1 cellular context compared by ENCODE assay signal in the genomic region with DNA sequence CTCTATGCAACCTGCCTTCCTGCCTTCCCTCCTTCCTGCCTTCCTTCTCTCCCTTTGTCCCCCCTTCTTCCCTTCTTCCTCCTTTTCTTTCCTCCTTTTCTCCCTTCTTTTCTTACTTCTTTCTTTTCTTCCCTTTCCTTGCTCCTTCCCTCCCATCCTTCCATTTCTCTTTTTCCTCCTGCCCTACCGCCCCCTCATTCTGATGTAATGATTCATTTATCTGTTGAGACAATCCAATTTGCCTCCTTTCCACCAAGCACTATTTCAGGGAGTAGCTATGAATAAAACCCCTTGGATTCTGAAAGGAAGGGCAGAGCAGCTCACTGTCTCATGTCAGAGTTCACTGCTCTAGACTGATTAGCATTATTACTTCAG.
TF ChIP-seq lines count a peak whose summit lies in the region.

No MANE protein-coding gene starts in this region.

TF ChIP-seq in GM12878, 131 proteins besides CTCF, POLR2A, EP300 and RAD21:
- TF ChIP-seq, protein P1, sequence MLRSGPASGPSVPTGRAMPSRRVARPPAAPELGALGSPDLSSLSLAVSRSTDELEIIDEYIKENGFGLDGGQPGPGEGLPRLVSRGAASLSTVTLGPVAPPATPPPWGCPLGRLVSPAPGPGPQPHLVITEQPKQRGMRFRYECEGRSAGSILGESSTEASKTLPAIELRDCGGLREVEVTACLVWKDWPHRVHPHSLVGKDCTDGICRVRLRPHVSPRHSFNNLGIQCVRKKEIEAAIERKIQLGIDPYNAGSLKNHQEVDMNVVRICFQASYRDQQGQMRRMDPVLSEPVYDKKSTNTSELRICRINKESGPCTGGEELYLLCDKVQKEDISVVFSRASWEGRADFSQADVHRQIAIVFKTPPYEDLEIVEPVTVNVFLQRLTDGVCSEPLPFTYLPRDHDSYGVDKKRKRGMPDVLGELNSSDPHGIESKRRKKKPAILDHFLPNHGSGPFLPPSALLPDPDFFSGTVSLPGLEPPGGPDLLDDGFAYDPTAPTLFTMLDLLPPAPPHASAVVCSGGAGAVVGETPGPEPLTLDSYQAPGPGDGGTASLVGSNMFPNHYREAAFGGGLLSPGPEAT (IDR thresholded peaks at IDR 0.05; ENCODE audit: low read depth) = no peak
- TF ChIP-seq CBX3 (IDR thresholded peaks at IDR 0.05; ENCODE audit: borderline replicate concordance, low read depth) = no peak
- TF ChIP-seq, protein P2, sequence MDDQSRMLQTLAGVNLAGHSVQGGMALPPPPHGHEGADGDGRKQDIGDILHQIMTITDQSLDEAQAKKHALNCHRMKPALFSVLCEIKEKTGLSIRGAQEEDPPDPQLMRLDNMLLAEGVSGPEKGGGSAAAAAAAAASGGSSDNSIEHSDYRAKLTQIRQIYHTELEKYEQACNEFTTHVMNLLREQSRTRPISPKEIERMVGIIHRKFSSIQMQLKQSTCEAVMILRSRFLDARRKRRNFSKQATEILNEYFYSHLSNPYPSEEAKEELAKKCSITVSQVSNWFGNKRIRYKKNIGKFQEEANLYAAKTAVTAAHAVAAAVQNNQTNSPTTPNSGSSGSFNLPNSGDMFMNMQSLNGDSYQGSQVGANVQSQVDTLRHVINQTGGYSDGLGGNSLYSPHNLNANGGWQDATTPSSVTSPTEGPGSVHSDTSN (IDR thresholded peaks at IDR 0.05; ENCODE audit: insufficient replicate concordance, low read depth, low read length) = no peak
- TF ChIP-seq, protein P3, sequence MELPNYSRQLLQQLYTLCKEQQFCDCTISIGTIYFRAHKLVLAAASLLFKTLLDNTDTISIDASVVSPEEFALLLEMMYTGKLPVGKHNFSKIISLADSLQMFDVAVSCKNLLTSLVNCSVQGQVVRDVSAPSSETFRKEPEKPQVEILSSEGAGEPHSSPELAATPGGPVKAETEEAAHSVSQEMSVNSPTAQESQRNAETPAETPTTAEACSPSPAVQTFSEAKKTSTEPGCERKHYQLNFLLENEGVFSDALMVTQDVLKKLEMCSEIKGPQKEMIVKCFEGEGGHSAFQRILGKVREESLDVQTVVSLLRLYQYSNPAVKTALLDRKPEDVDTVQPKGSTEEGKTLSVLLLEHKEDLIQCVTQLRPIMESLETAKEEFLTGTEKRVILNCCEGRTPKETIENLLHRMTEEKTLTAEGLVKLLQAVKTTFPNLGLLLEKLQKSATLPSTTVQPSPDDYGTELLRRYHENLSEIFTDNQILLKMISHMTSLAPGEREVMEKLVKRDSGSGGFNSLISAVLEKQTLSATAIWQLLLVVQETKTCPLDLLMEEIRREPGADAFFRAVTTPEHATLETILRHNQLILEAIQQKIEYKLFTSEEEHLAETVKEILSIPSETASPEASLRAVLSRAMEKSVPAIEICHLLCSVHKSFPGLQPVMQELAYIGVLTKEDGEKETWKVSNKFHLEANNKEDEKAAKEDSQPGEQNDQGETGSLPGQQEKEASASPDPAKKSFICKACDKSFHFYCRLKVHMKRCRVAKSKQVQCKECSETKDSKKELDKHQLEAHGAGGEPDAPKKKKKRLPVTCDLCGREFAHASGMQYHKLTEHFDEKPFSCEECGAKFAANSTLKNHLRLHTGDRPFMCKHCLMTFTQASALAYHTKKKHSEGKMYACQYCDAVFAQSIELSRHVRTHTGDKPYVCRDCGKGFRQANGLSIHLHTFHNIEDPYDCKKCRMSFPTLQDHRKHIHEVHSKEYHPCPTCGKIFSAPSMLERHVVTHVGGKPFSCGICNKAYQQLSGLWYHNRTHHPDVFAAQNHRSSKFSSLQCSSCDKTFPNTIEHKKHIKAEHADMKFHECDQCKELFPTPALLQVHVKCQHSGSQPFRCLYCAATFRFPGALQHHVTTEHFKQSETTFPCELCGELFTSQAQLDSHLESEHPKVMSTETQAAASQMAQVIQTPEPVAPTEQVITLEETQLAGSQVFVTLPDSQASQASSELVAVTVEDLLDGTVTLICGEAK (IDR thresholded peaks at IDR 0.05; ENCODE audit: borderline replicate concordance) = no peak
- TF ChIP-seq NR2C2 (IDR thresholded peaks at IDR 0.05; ENCODE audit: borderline replicate concordance, control insufficient read depth, insufficient read length, low read depth) = no peak
- TF ChIP-seq, protein P4, sequence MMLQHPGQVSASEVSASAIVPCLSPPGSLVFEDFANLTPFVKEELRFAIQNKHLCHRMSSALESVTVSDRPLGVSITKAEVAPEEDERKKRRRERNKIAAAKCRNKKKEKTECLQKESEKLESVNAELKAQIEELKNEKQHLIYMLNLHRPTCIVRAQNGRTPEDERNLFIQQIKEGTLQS (IDR thresholded peaks at IDR 0.05; ENCODE audit: borderline replicate concordance, extremely low read depth, low read depth, low read length) = no peak
- no peak for TF ChIP-seq SUPT20H (IDR thresholded peaks at IDR 0.05; ENCODE audit: borderline replicate concordance, control insufficient read depth, low read depth, low read length)
- no peak for TF ChIP-seq ZNF24 (IDR thresholded peaks at IDR 0.05)
- no peak for TF ChIP-seq SPI1 (IDR thresholded peaks at IDR 0.05; ENCODE audit: borderline replicate concordance, insufficient read depth, low read depth, low read length)
- no peak for TF ChIP-seq ZNF274 (IDR thresholded peaks at IDR 0.05; ENCODE audit: insufficient read depth, insufficient read length)
- no peak for TF ChIP-seq SIX5 (IDR thresholded peaks at IDR 0.05; ENCODE audit: low read depth, low read length, severe bottlenecking)
- TF ChIP-seq, protein P5, sequence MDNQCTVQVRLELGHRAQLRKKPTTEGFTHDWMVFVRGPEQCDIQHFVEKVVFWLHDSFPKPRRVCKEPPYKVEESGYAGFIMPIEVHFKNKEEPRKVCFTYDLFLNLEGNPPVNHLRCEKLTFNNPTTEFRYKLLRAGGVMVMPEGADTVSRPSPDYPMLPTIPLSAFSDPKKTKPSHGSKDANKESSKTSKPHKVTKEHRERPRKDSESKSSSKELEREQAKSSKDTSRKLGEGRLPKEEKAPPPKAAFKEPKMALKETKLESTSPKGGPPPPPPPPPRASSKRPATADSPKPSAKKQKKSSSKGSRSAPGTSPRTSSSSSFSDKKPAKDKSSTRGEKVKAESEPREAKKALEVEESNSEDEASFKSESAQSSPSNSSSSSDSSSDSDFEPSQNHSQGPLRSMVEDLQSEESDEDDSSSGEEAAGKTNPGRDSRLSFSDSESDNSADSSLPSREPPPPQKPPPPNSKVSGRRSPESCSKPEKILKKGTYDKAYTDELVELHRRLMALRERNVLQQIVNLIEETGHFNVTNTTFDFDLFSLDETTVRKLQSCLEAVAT (IDR thresholded peaks at IDR 0.05) = peak; percentile 40; the same call in 1 of the 2 replicates
- TF ChIP-seq IKZF1 (conservative IDR thresholded peaks at IDR 0.05) = 0 out of 2 replicates have a peak, but pooled peaks have one; percentile 6
- no peak for TF ChIP-seq NFIC (IDR thresholded peaks at IDR 0.05; ENCODE audit: low read depth, low read length)
- TF ChIP-seq TAF1 (IDR thresholded peaks at IDR 0.05; ENCODE audit: borderline replicate concordance, low read depth, low read length) = no peak
- TF ChIP-seq TCF3 (IDR thresholded peaks at IDR 0.05; ENCODE audit: borderline replicate concordance, insufficient read depth, low read depth, low read length) = no peak
- TF ChIP-seq KLF5 (IDR thresholded peaks at IDR 0.05; ENCODE audit: partially characterized antibody) = no peak
- TF ChIP-seq, protein P6, sequence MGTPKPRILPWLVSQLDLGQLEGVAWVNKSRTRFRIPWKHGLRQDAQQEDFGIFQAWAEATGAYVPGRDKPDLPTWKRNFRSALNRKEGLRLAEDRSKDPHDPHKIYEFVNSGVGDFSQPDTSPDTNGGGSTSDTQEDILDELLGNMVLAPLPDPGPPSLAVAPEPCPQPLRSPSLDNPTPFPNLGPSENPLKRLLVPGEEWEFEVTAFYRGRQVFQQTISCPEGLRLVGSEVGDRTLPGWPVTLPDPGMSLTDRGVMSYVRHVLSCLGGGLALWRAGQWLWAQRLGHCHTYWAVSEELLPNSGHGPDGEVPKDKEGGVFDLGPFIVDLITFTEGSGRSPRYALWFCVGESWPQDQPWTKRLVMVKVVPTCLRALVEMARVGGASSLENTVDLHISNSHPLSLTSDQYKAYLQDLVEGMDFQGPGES (IDR thresholded peaks at IDR 0.05) = no peak
- no peak for TF ChIP-seq POU2F2 (IDR thresholded peaks at IDR 0.05; ENCODE audit: borderline replicate concordance, low read depth, low read length)
- TF ChIP-seq CBX5 (IDR thresholded peaks at IDR 0.05; ENCODE audit: low read depth) = no peak
- no peak for TF ChIP-seq ZNF207 (IDR thresholded peaks at IDR 0.05; ENCODE audit: borderline replicate concordance)
- no peak for TF ChIP-seq PAX5 (IDR thresholded peaks at IDR 0.05; ENCODE audit: borderline replicate concordance, low read depth, low read length)
- TF ChIP-seq, protein P7, sequence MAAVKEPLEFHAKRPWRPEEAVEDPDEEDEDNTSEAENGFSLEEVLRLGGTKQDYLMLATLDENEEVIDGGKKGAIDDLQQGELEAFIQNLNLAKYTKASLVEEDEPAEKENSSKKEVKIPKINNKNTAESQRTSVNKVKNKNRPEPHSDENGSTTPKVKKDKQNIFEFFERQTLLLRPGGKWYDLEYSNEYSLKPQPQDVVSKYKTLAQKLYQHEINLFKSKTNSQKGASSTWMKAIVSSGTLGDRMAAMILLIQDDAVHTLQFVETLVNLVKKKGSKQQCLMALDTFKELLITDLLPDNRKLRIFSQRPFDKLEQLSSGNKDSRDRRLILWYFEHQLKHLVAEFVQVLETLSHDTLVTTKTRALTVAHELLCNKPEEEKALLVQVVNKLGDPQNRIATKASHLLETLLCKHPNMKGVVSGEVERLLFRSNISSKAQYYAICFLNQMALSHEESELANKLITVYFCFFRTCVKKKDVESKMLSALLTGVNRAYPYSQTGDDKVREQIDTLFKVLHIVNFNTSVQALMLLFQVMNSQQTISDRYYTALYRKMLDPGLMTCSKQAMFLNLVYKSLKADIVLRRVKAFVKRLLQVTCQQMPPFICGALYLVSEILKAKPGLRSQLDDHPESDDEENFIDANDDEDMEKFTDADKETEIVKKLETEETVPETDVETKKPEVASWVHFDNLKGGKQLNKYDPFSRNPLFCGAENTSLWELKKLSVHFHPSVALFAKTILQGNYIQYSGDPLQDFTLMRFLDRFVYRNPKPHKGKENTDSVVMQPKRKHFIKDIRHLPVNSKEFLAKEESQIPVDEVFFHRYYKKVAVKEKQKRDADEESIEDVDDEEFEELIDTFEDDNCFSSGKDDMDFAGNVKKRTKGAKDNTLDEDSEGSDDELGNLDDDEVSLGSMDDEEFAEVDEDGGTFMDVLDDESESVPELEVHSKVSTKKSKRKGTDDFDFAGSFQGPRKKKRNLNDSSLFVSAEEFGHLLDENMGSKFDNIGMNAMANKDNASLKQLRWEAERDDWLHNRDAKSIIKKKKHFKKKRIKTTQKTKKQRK (IDR thresholded peaks at IDR 0.05; ENCODE audit: low read depth, low read length) = no peak
- TF ChIP-seq CEBPB (IDR thresholded peaks at IDR 0.05; ENCODE audit: borderline replicate concordance in 1 of 2, low read depth in 2 of 2, low read length in 2 of 2) = no peak
- no peak for TF ChIP-seq MTA2 (IDR thresholded peaks at IDR 0.05; ENCODE audit: low read depth)
- no peak for TF ChIP-seq BHLHE40 (IDR thresholded peaks at IDR 0.05; ENCODE audit: borderline replicate concordance in 1 of 2, low read depth in 2 of 2, low read length in 1 of 2)
- TF ChIP-seq ZZZ3 (IDR thresholded peaks at IDR 0.05; ENCODE audit: control insufficient read depth, insufficient read length, low read depth) = no peak
- no peak for TF ChIP-seq NRF1 (conservative IDR thresholded peaks at IDR 0.05; ENCODE audit: low read depth, low read length)
- TF ChIP-seq RFX5 (IDR thresholded peaks at IDR 0.05; ENCODE audit: low read depth, low read length) = no peak
- no peak for TF ChIP-seq TARDBP (IDR thresholded peaks at IDR 0.05; ENCODE audit: borderline replicate concordance)
- no peak for TF ChIP-seq NR2C1 (IDR thresholded peaks at IDR 0.05)
- TF ChIP-seq HDGF (IDR thresholded peaks at IDR 0.05) = peak; percentile 87; the same call in 1 of the 2 replicates
- peak; percentile 70 for TF ChIP-seq NBN (IDR thresholded peaks at IDR 0.05)
- TF ChIP-seq, protein P8, sequence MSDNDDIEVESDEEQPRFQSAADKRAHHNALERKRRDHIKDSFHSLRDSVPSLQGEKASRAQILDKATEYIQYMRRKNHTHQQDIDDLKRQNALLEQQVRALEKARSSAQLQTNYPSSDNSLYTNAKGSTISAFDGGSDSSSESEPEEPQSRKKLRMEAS (IDR thresholded peaks at IDR 0.05; ENCODE audit: low read depth, low read length) = 0 out of 2 replicates have a peak, but pooled peaks have one; percentile 24
- no peak for TF ChIP-seq FOXK2 (IDR thresholded peaks at IDR 0.05)
- TF ChIP-seq NR2F1 (conservative IDR thresholded peaks at IDR 0.05) = no peak
- TF ChIP-seq IKZF2 (IDR thresholded peaks at IDR 0.05) = peak; percentile 29 to 42; a peak in 2 of 4 replicates
- TF ChIP-seq MYC (IDR thresholded peaks at IDR 0.05; ENCODE audit: insufficient read depth, insufficient read length, insufficient replicate concordance, low read length, severe bottlenecking) = no peak
- TF ChIP-seq ZNF217 (IDR thresholded peaks at IDR 0.05) = no peak
- no peak for TF ChIP-seq TBL1XR1 (IDR thresholded peaks at IDR 0.05; ENCODE audit: low read depth, low read length)
- no peak for TF ChIP-seq JUNB (IDR thresholded peaks at IDR 0.05)
